In genomic region chr17:80910043-80910442, GRCh38 we compare ENCODE assay signal across 26 cellular contexts.
DNase-seq lines count a peak whose midpoint lies in the region; ATAC-seq, FAIRE-seq and TF ChIP-seq lines count a peak whose summit lies in the region.
"Had no signal": no experiment of that assay in that cellular context is flagged by ENCODE, and none has a peak within 500 bp of the region (broad histone marks: within the 10 kb centered on the region; RNA-seq: fewer than 3 reads in every experiment).

No MANE protein-coding gene starts in this region.

- no peak overlapping the region for H3K27ac ChIP-seq in BLaER1
- H3K27ac ChIP-seq in OCI-LY7 (ENCODE audit: low read depth, low read length, poor library complexity, severe bottlenecking), result no peak overlapping the region
- H3K27ac ChIP-seq: heart right ventricle had no signal

- POLR2A ChIA-PET in OCI-LY7 (lab: Charles Lee), result interaction anchor here (0.7 to 1.4 kb wide), 3 partner anchors 20 to 382 kb away, joined by 3 to 6 read pairs (median 3); no protein-coding TSS in a partner anchor

- no peak for ATAC-seq in effector memory CD8-positive, alpha-beta T cell (replicated peaks)
- ATAC-seq in GM19324 (IDR thresholded peaks at IDR 0.05; ENCODE audit: low FRiP score, unreplicated experiment) (no peak), GM18520 (IDR thresholded peaks at IDR 0.05; ENCODE audit: unreplicated experiment) (no peak)
- ATAC-seq: activated CD8-positive, alpha-beta T cell treated with anti-CD3 and anti-CD28 coated beads for 36 hours; activated T-cell treated with anti-CD3 and anti-CD28 coated beads, Interleukin-2, amount 50 U/mL, for 4 hours; heart right ventricle; naive thymus-derived CD4-positive, alpha-beta T cell; Right ventricle myocardium inferior had no signal

- H3K4me1 ChIP-seq in BLaER1, result peaks cover 98% of the 10 kb centered on the region
- no peaks in the 10 kb centered on the region for H3K4me1 ChIP-seq in OCI-LY7 (ENCODE audit: insufficient read depth, low read length, poor library complexity, severe bottlenecking)
- H3K4me1 ChIP-seq: heart right ventricle had no signal

- peaks cover 58% of the 10 kb centered on the region for H3K4me1 Mint-ChIP-seq in nephron progenitor cell
- H3K4me1 Mint-ChIP-seq in effector memory CD8-positive, alpha-beta T cell (ENCODE audit: low read depth in 2 of 2), result no peaks in the 10 kb centered on the region

- no peaks in the 10 kb centered on the region for H3K79me2 ChIP-seq in OCI-LY7 (ENCODE audit: insufficient read depth, low read depth, low read length)

- TF ChIP-seq CTCF in OCI-LY7 (conservative IDR thresholded peaks at IDR 0.05; ENCODE audit: low read length) (no peak), nephron progenitor cell (IDR thresholded peaks at IDR 0.05) (no peak)

- BruUV-seq in OCI-LY7 (replicated peaks; lab: Mats Ljungman, UMichigan), result TSS peak; percentile 29

- H3K9me3 ChIP-seq in BLaER1, result peaks cover 20% of the 10 kb centered on the region
- peaks cover 25% of the 10 kb centered on the region for H3K9me3 ChIP-seq in OCI-LY7 (ENCODE audit: low read length)
- H3K9me3 ChIP-seq: heart right ventricle had no signal

- H3K4me2 ChIP-seq in BLaER1 (peak overlapping the region; percentile 74), OCI-LY7 (ENCODE audit: low read length) (no peak overlapping the region)

- DNase-seq in GM12891 (ENCODE audit: insufficient read length, low spot score) (no peak), OCI-LY7 (ENCODE audit: low spot score) (no peak), nephron progenitor cell (no peak), MV-4-11 (lab: John Stamatoyannopoulos, UW) (no peak)
- DNase-seq in effector memory CD8-positive, alpha-beta T cell, result no peak
- DNase-seq: activated CD8-positive, alpha-beta T cell treated with anti-CD3 and anti-CD28 coated beads for 36 hours; activated naive CD8-positive, alpha-beta T cell treated with anti-CD3 and anti-CD28 coated beads for 36 hours; activated T-cell treated with anti-CD3 and anti-CD28 coated beads, Interleukin-2, amount 50 U/mL, for 4 hours; CD4-positive, alpha-beta T cell; cerebellar nuclear complex; erythroblast; foreskin fibroblast; heart right ventricle; KBM-7; naive thymus-derived CD4-positive, alpha-beta T cell; NCI-H187; NCI-H69; retina; T1000; trophoblast cell had no signal

- H3K9me2 ChIP-seq in OCI-LY7 (ENCODE audit: insufficient read depth, low read length), result no peaks in the 10 kb centered on the region

- no peak overlapping the region for H3K9ac ChIP-seq in BLaER1

- H3K36me3 ChIP-seq in BLaER1 (peaks cover 62% of the 10 kb centered on the region), OCI-LY7 (ENCODE audit: insufficient read depth, low read length) (peaks cover 71% of the 10 kb centered on the region)

- peak overlapping the region; percentile 86 for H3K27ac Mint-ChIP-seq in nephron progenitor cell
- H3K27ac Mint-ChIP-seq in effector memory CD8-positive, alpha-beta T cell, result peak overlapping the region in 1 of 2 donors; percentile 36
- H3K27ac Mint-ChIP-seq: activated CD8-positive, alpha-beta T cell treated with anti-CD3 and anti-CD28 coated beads for 36 hours; CD4-positive, alpha-beta T cell had no signal

- H4K20me1 ChIP-seq in BLaER1, result peaks cover 79% of the 10 kb centered on the region
- no peaks in the 10 kb centered on the region for H4K20me1 ChIP-seq in OCI-LY7 (ENCODE audit: insufficient read depth, low read length)

- peaks cover 8% of the 10 kb centered on the region for H3K9me3 Mint-ChIP-seq in nephron progenitor cell
- H3K9me3 Mint-ChIP-seq in effector memory CD8-positive, alpha-beta T cell, result no peaks in the 10 kb centered on the region
- H3K9me3 Mint-ChIP-seq: activated CD8-positive, alpha-beta T cell treated with anti-CD3 and anti-CD28 coated beads for 36 hours; activated naive CD8-positive, alpha-beta T cell treated with anti-CD3 and anti-CD28 coated beads for 36 hours; activated T-cell treated with anti-CD3 and anti-CD28 coated beads, Interleukin-2, amount 50 U/mL, for 4 hours; CD4-positive, alpha-beta T cell had no signal

- H3K27me3 Mint-ChIP-seq in nephron progenitor cell (ENCODE audit: low read depth, poor library complexity), result no peaks in the 10 kb centered on the region
- no peaks in the 10 kb centered on the region for H3K27me3 Mint-ChIP-seq in effector memory CD8-positive, alpha-beta T cell
- H3K27me3 Mint-ChIP-seq: activated CD8-positive, alpha-beta T cell treated with anti-CD3 and anti-CD28 coated beads for 36 hours; activated naive CD8-positive, alpha-beta T cell treated with anti-CD3 and anti-CD28 coated beads for 36 hours; CD4-positive, alpha-beta T cell; naive thymus-derived CD4-positive, alpha-beta T cell had no signal

- peaks cover 63% of the 10 kb centered on the region for H3K36me3 Mint-ChIP-seq in nephron progenitor cell (ENCODE audit: low read depth)
- peaks cover 39% of the 10 kb centered on the region for H3K36me3 Mint-ChIP-seq in effector memory CD8-positive, alpha-beta T cell (ENCODE audit: insufficient read depth)

- no peak overlapping the region for H3K4me3 Mint-ChIP-seq in nephron progenitor cell
- H3K4me3 Mint-ChIP-seq in effector memory CD8-positive, alpha-beta T cell, result no peak overlapping the region
- H3K4me3 Mint-ChIP-seq: activated CD8-positive, alpha-beta T cell treated with anti-CD3 and anti-CD28 coated beads for 36 hours; activated naive CD8-positive, alpha-beta T cell treated with anti-CD3 and anti-CD28 coated beads for 36 hours; activated T-cell treated with anti-CD3 and anti-CD28 coated beads, Interleukin-2, amount 50 U/mL, for 4 hours; CD4-positive, alpha-beta T cell; naive thymus-derived CD4-positive, alpha-beta T cell had no signal

- FAIRE-seq in GM12891 (lab: Jason Lieb, UNC), result peak; percentile 28
- FAIRE-seq: G401.6, H54 had no signal

- H2AFZ ChIP-seq in OCI-LY7 (ENCODE audit: low read length), result no peak overlapping the region

- peaks cover 22% of the 10 kb centered on the region for H3K27me3 ChIP-seq in BLaER1
- H3K27me3 ChIP-seq: heart right ventricle had no signal

- TF ChIP-seq POLR2A in GM12891 (IDR thresholded peaks at IDR 0.05; ENCODE audit: low read depth, low read length), result no peak

- CTCF ChIA-PET in OCI-LY7 (lab: Charles Lee; ENCODE audit: unreplicated experiment), result no interaction called here

- no peak overlapping the region for H3K4me3 ChIP-seq in BLaER1
- H3K4me3 ChIP-seq in OCI-LY7 (ENCODE audit: low read depth, low read length, poor library complexity, severe bottlenecking), result no peak overlapping the region
- H3K4me3 ChIP-seq: heart right ventricle had no signal

- intact Hi-C loops in OCI-LY7 (cut with micrococcal nuclease; ENCODE audit: unreplicated experiment), result no loop called here

TF ChIP-seq in GM12891, 5 proteins besides CTCF, POLR2A, EP300 and RAD21:
- TF ChIP-seq TAF1 (IDR thresholded peaks at IDR 0.05; ENCODE audit: low read depth, low read length), result no peak
- no peak for TF ChIP-seq PAX5 (IDR thresholded peaks at IDR 0.05; ENCODE audit: insufficient read depth, low read length, severe bottlenecking)
- no peak for TF ChIP-seq POLR2AphosphoS5 (IDR thresholded peaks at IDR 0.05; ENCODE audit: low read depth, low read length)
- TF ChIP-seq POU2F2 (IDR thresholded peaks at IDR 0.05; ENCODE audit: low read depth, low read length), result no peak
- no peak for TF ChIP-seq SPI1 (IDR thresholded peaks at IDR 0.05; ENCODE audit: low read depth, low read length)
